In the genomic region with DNA sequence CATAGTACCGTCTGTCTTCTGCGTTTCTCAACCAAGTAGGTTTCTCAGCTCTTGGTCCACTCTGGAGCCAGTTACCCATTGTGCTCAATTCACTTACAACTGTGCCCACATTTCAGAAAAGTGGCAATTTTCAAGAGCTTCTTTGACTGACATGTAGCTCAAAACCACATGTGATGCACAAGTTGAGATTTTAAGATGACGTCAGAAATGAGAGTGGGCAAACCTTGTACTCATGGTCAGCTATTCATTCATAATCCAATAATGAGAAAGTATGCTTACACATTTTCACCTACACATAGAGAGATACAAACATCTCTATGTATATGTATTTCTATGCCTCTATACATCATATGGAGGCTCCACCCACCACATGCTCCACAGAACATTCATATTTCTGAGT, we compare ENCODE assay signal across 34 cellular contexts.
"Had no signal": no experiment of that assay in that cellular context is flagged by ENCODE, and none has a peak within 500 bp of the region (broad histone marks: within the 10 kb centered on the region; RNA-seq: fewer than 3 reads in every experiment).

No MANE protein-coding gene starts in this region.

- H3K4me3 ChIP-seq: MG63 had no signal

- H3K4me2 ChIP-seq: KMS-11 had no signal

- H3K9ac ChIP-seq: KMS-11 had no signal

- H3K27me3 ChIP-seq: MG63 had no signal

- H3K36me3 ChIP-seq: MG63 had no signal

- DNase-seq: Karpas-422, Kasumi-1, MG63, MM.1S, MV-4-11, NCI-H1048, NCI-H1092, NCI-H1092 treated with DMSO at 0.1 percent for 48 hours, NCI-H1105, NCI-H1105 treated with DMSO at 0.1 percent for 48 hours, NCI-H1417, NCI-H1417 treated with DMSO at 0.1 percent for 48 hours, NCI-H1436, NCI-H1436 treated with DMSO at 0.1 percent for 48 hours, NCI-H146, NCI-H1694, NCI-H1694 treated with DMSO at 0.1 percent for 48 hours, NCI-H187, NCI-H187 treated with DMSO at 0.1 percent for 48 hours, NCI-H1930, NCI-H2029, NCI-H2029 treated with DMSO at 0.1 percent for 48 hours, NCI-H2081, NCI-H2081 treated with DMSO at 0.1 percent for 48 hours, NCI-H2107, NCI-H2171, NCI-H2171 treated with DMSO at 0.1 percent for 48 hours, NCI-H2227 treated with DMSO at 0.1 percent for 48 hours, NCI-H226, NCI-H345, NCI-H446, NCI-H446 treated with DMSO at 0.1 percent for 48 hours, NCI-H510A had no signal

- H3K27ac ChIP-seq: KMS-11 had no signal
